ENCODE assay signal across 12 cellular contexts in genomic region chr19:38733241-38733492, GRCh38. TPM values are rescaled to one million over a fixed set of nuclear protein-coding genes. Genes with fewer than 3 reads are reported as not detected.
DNase-seq lines count a peak whose midpoint lies in the region; ATAC-seq and TF ChIP-seq lines count a peak whose summit lies in the region.
"Had no signal": no experiment of that assay in that cellular context is flagged by ENCODE, and none has a peak within 500 bp of the region (broad histone marks: within the 10 kb centered on the region; RNA-seq: fewer than 3 reads in every experiment).

No MANE protein-coding gene starts in this region.

- intact Hi-C loops in activated CD4-positive, alpha-beta memory T cell treated with anti-CD3 and anti-CD28 coated beads for 36 hours (cut with micrococcal nuclease) = loop anchor here (5.0 kb wide), 1 partner anchor 76 kb away; no protein-coding TSS in a partner anchor
- intact Hi-C loops in stomach (cut with DNase I; ENCODE audit: low total_unique reads) = no loop called here

- H3K27ac Mint-ChIP-seq in HFFc6 (peak overlapping the region; percentile 74), immature natural killer cell (peak overlapping the region; percentile 86 to 95 (median 94))
- peak overlapping the region; percentile 28 for H3K27ac Mint-ChIP-seq in activated CD4-positive, alpha-beta memory T cell treated with anti-CD3 and anti-CD28 coated beads for 36 hours
- H3K27ac Mint-ChIP-seq: neural progenitor cell had no signal

- no peaks in the 10 kb centered on the region for H3K9me3 ChIP-seq in stomach

- no peak for ATAC-seq in GM21423 (IDR thresholded peaks at IDR 0.05; ENCODE audit: unreplicated experiment)

- WGBS in stomach, 5 donors = 93 to 100% (median 100%) methylated on average over 1 of the region's 1 CpG

- DNase-seq in HFFc6 = no peak
- DNase-seq in activated CD4-positive, alpha-beta memory T cell treated with anti-CD3 and anti-CD28 coated beads for 36 hours = no peak
- DNase-seq in immature natural killer cell = no peak
- DNase-seq in stomach = no peak
- no peak for DNase-seq in NCI-H2171 (lab: John Stamatoyannopoulos, UW)
- DNase-seq in NCI-H2029 treated with DMSO at 0.1 percent for 48 hours (lab: John Stamatoyannopoulos, UW) = no peak
- DNase-seq: NCI-H2227 treated with DMSO at 0.1 percent for 48 hours; stimulated activated CD4-positive, alpha-beta T cell treated with anti-CD3 and anti-CD28 coated beads, Interleukin-2, amount 100 ng/mL, for 24 hours had no signal

- POLR2A ChIA-PET in activated CD4-positive, alpha-beta memory T cell treated with anti-CD3 and anti-CD28 coated beads for 36 hours (lab: Charles Lee) = no interaction called here

- H3K4me3 Mint-ChIP-seq in HFFc6 = 0 out of 2 replicates have a peak overlapping the region, but pooled peaks have one; percentile 51
- H3K4me3 Mint-ChIP-seq in activated CD4-positive, alpha-beta memory T cell treated with anti-CD3 and anti-CD28 coated beads for 36 hours = no peak overlapping the region
- H3K4me3 Mint-ChIP-seq in immature natural killer cell = peak overlapping the region; percentile 82 to 93 (median 88)
- H3K4me3 Mint-ChIP-seq: neural progenitor cell had no signal

- H3K27ac ChIP-seq in stomach = peak overlapping the region; percentile 81 to 93 (median 84)
- H3K27ac ChIP-seq: neural progenitor cell, SK-N-MC had no signal

- H3K36me3 Mint-ChIP-seq in HFFc6 (ENCODE audit: low read depth) (peaks cover 28% of the 10 kb centered on the region), immature natural killer cell (peaks cover 4 to 10% (median 4%) of the 10 kb centered on the region in 3 donors)
- peaks cover 10% of the 10 kb centered on the region for H3K36me3 Mint-ChIP-seq in activated CD4-positive, alpha-beta memory T cell treated with anti-CD3 and anti-CD28 coated beads for 36 hours

- H3K4me1 ChIP-seq in stomach = peaks cover 36 to 88% (median 73%) of the 10 kb centered on the region in 4 donors

- peaks cover 35% of the 10 kb centered on the region for H3K4me1 Mint-ChIP-seq in HFFc6 (ENCODE audit: low read depth)
- H3K4me1 Mint-ChIP-seq in activated CD4-positive, alpha-beta memory T cell treated with anti-CD3 and anti-CD28 coated beads for 36 hours (ENCODE audit: low read depth) = peaks cover 31% of the 10 kb centered on the region
- H3K4me1 Mint-ChIP-seq in immature natural killer cell = peaks cover 59 to 61% of the 10 kb centered on the region in 2 donors

- no peak for TF ChIP-seq EP300 in stomach (IDR thresholded peaks at IDR 0.05)

- TF ChIP-seq CTCF in HFFc6 (IDR thresholded peaks at IDR 0.05) (no peak), stomach (IDR thresholded peaks at IDR 0.05) (no peak)

- H3K27me3 Mint-ChIP-seq in HFFc6 (ENCODE audit: insufficient read depth) (peaks cover 35% of the 10 kb centered on the region), immature natural killer cell (ENCODE audit: low read depth in 3 of 3) (peaks cover 15 to 43% (median 22%) of the 10 kb centered on the region in 3 donors)
- H3K27me3 Mint-ChIP-seq in activated CD4-positive, alpha-beta memory T cell treated with anti-CD3 and anti-CD28 coated beads for 36 hours = no peaks in the 10 kb centered on the region

- peaks cover 5% of the 10 kb centered on the region; the same call in 1 of the 2 replicates for H3K9me3 Mint-ChIP-seq in HFFc6
- H3K9me3 Mint-ChIP-seq in activated CD4-positive, alpha-beta memory T cell treated with anti-CD3 and anti-CD28 coated beads for 36 hours = no peaks in the 10 kb centered on the region
- peaks cover 0 to 2% (median 0%) of the 10 kb centered on the region in 6 donors for H3K9me3 Mint-ChIP-seq in immature natural killer cell
- H3K9me3 Mint-ChIP-seq: neural progenitor cell had no signal

- H3K4me3 ChIP-seq in stomach = no peak overlapping the region
- H3K4me3 ChIP-seq: neural progenitor cell, SK-N-MC had no signal

- peaks cover 25 to 37% (median 36%) of the 10 kb centered on the region in 4 donors for H3K36me3 ChIP-seq in stomach
- H3K36me3 ChIP-seq: neural progenitor cell had no signal

- peaks cover 0 to 10% (median 0%) of the 10 kb centered on the region in 3 donors for H3K27me3 ChIP-seq in stomach

- CTCF ChIA-PET in activated CD4-positive, alpha-beta memory T cell treated with anti-CD3 and anti-CD28 coated beads for 36 hours (lab: Charles Lee) = interaction anchor here (1.2 to 3.4 kb wide), 2 partner anchors 36 to 197 kb away, joined by 5 to 16 read pairs; partner anchors contain the start of genes MRPS12 and SARS2

- TF ChIP-seq POLR2A in stomach (IDR thresholded peaks at IDR 0.05) = no peak

RNA-seq across cellular contexts. Expression of gene CAPN12, which starts 11.1 kb away (rescaled TPM):
- total RNA-seq in HFFc6 (2021; fragmentation: NEBNext Ultra II Directional; extraction: Animal tissue kit (Norgen Biotek cat#: 25700)) = under 1 TPM; 0.09 to 0.45 (median 0.19) TPM
- 1 to 10 TPM; 7.1 to 9.0 TPM for total RNA-seq in activated CD4-positive, alpha-beta memory T cell treated with anti-CD3 and anti-CD28 coated beads for 36 hours
- polyA plus RNA-seq in immature natural killer cell (10 to 100 TPM; 25.7 to 72.8 (median 55.1) TPM), stomach (10 to 100 TPM in 2 of 3 donors, 1 to 10 TPM in 1; 3.4 to 16.9 (median 16.3) TPM)
- total RNA-seq in stomach = 10 to 100 TPM in 1 of 5 donors, 1 to 10 TPM in 4; 1.2 to 33.3 (median 4.8) TPM
- total RNA-seq: Daoy had no signal

RNA-seq across cellular contexts. Expression of gene LGALS7, which starts 40.1 kb away (rescaled TPM):
- not detected for total RNA-seq in HFFc6 (2021; fragmentation: NEBNext Ultra II Directional; extraction: Animal tissue kit (Norgen Biotek cat#: 25700))
- total RNA-seq in activated CD4-positive, alpha-beta memory T cell treated with anti-CD3 and anti-CD28 coated beads for 36 hours = not detected
- not detected for polyA plus RNA-seq in immature natural killer cell
- 1 to 10 TPM in 1 of 5 donors, not detected in 4; 2.0 TPM for total RNA-seq in stomach
- 1,000 to 10,000 TPM in 1 of 3 donors, 1 to 10 TPM in 1, not detected in 1; 1.7 to 1,381 TPM for polyA plus RNA-seq in stomach
- total RNA-seq: Daoy had no signal

RNA-seq across cellular contexts. Expression of gene LGALS7B, which starts 55.8 kb away (rescaled TPM):
- not detected for total RNA-seq in HFFc6 (2021; fragmentation: NEBNext Ultra II Directional; extraction: Animal tissue kit (Norgen Biotek cat#: 25700))
- not detected for total RNA-seq in activated CD4-positive, alpha-beta memory T cell treated with anti-CD3 and anti-CD28 coated beads for 36 hours
- polyA plus RNA-seq in immature natural killer cell = not detected
- not detected for total RNA-seq in stomach
- 100 to 1,000 TPM in 1 of 3 donors, 1 to 10 TPM in 2; 3.6 to 980 (median 4.6) TPM for polyA plus RNA-seq in stomach
- total RNA-seq: Daoy had no signal

Comparison
In these comparisons a context has a peak if more than half of its experiments do, and no peak if none do; other contexts are left out.
1. H3K27ac Mint-ChIP-seq: peak in every context shown above with its lines; median percentile 94 in immature natural killer cell; 74 in HFFc6; 28 in activated CD4-positive, alpha-beta memory T cell treated with anti-CD3 and anti-CD28 coated beads for 36 hours.